19 cellular contexts compared by ENCODE assay signal in the genomic region with DNA sequence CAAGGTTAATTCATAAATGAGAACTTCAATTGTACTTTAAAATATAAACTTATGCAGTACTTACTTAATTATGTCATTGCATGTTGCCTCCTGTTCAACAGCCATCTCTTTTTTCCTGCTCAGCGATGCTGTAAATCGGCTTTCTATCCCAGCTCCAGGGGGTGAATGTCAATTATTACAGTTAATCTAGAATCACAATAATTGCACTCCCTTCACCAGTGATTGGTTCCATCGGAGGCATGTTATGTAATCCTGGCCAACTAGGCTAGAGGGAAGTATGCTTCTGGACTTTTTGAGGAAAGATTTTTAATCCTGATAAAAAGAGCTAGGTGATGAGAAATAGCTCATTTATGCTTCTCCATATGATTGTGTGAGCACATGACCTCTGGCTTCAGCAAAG. TPM values are rescaled to one million over a fixed set of nuclear protein-coding genes. Genes with fewer than 3 reads are reported as not detected.
DNase-seq lines count a peak whose midpoint lies in the region; ATAC-seq and TF ChIP-seq lines count a peak whose summit lies in the region.
"Had no signal": no experiment of that assay in that cellular context is flagged by ENCODE, and none has a peak within 500 bp of the region (broad histone marks: within the 10 kb centered on the region; RNA-seq: fewer than 3 reads in every experiment).

No MANE protein-coding gene starts in this region.

- no peak overlapping the region for H3K4me3 ChIP-seq in SK-N-SH (ENCODE audit: low read depth in 2 of 2, low read length in 1 of 2)
- H3K4me3 ChIP-seq: BLaER1 treated with 17β-estradiol and CSF1 and Interleukin-3, amounts not matched to agents 10 nM and 100 nM; Peyer's patch had no signal

- ATAC-seq in GM21390 (IDR thresholded peaks at IDR 0.05; ENCODE audit: unreplicated experiment): no peak
- no peak for ATAC-seq in GM18498 (IDR thresholded peaks at IDR 0.05; ENCODE audit: unreplicated experiment)
- ATAC-seq: CD8-positive, alpha-beta T cell; HepG2; Right ventricle myocardium inferior had no signal

- H3K4me3 Mint-ChIP-seq in HFFc6: no peak overlapping the region
- H3K4me3 Mint-ChIP-seq: CD8-positive, alpha-beta T cell; T-helper 2 cell treated with Interferon-gamma antibody and Interleukin-4, amounts not matched to agents 5 μg/mL and 100 μg/mL, for 36 hours had no signal

- peak; percentile 27 for DNase-seq in NCI-H2171 treated with DMSO at 0.1 percent for 48 hours (lab: John Stamatoyannopoulos, UW)
- DNase-seq in NCI-H2171 (lab: John Stamatoyannopoulos, UW): no peak
- no peak for DNase-seq in HFFc6
- DNase-seq in SK-N-SH: peak; percentile 23
- peak; percentile 70 for DNase-seq in retina
- no peak for DNase-seq in NOMO-1 treated with dmso at 0.1 percent for 144 hours (lab: John Stamatoyannopoulos, UW; ENCODE audit: unreplicated experiment)
- DNase-seq: CD8-positive, alpha-beta T cell; DND-41; KBM-7; NCI-H1105 treated with DMSO at 0.1 percent for 48 hours; NCI-H187; NCI-H524; Peyer's patch had no signal

- H3K36me3 ChIP-seq in SK-N-SH (replicated peaks in 1 of 2; ENCODE audit: control insufficient read depth in 1 of 2, insufficient read depth in 2 of 2, low read length in 1 of 2): no peaks in the 10 kb centered on the region
- H3K36me3 ChIP-seq: Peyer's patch had no signal

- H3K9me3 ChIP-seq in SK-N-SH: no peaks in the 10 kb centered on the region
- H3K9me3 ChIP-seq: Peyer's patch had no signal

- peak overlapping the region; percentile 17; the same call in 1 of the 2 replicates for H3K9ac ChIP-seq in SK-N-SH
- H3K9ac ChIP-seq: BLaER1 treated with 17β-estradiol and CSF1 and Interleukin-3, amounts not matched to agents 10 nM and 100 nM had no signal

- H3F3A ChIP-seq in SK-N-SH (replicated peaks; ENCODE audit: insufficient read depth): peaks cover 32% of the 10 kb centered on the region

- peaks cover 31% of the 10 kb centered on the region for H3K9me3 Mint-ChIP-seq in HFFc6
- H3K9me3 Mint-ChIP-seq: CD8-positive, alpha-beta T cell; T-helper 2 cell treated with Interferon-gamma antibody and Interleukin-4, amounts not matched to agents 5 μg/mL and 100 μg/mL, for 36 hours had no signal

- CTCF ChIA-PET in SK-N-SH (lab: Yijun Ruan, JAX): interaction anchor here (1.0 to 2.2 kb wide), 3 partner anchors 11 to 34 kb away, joined by 4 to 9 read pairs (median 8); no protein-coding TSS in a partner anchor

- POLR2A ChIA-PET in SK-N-SH (lab: Yijun Ruan, JAX): no interaction called here

- H3K36me3 Mint-ChIP-seq in HFFc6 (ENCODE audit: low read depth): peaks cover 38% of the 10 kb centered on the region
- H3K36me3 Mint-ChIP-seq: CD8-positive, alpha-beta T cell had no signal

- H3K4me1 ChIP-seq in SK-N-SH (ENCODE audit: control insufficient read depth in 1 of 2, insufficient read depth in 2 of 2, low read depth in 1 of 2, low read length in 1 of 2): peaks cover 4 to 11% of the 10 kb centered on the region in 2 experiments
- H3K4me1 ChIP-seq: BLaER1 treated with 17β-estradiol and CSF1 and Interleukin-3, amounts not matched to agents 10 nM and 100 nM; Peyer's patch had no signal

- peak overlapping the region; percentile 16 for H3K27ac Mint-ChIP-seq in HFFc6
- H3K27ac Mint-ChIP-seq: CD8-positive, alpha-beta T cell; T-helper 2 cell treated with Interferon-gamma antibody and Interleukin-4, amounts not matched to agents 5 μg/mL and 100 μg/mL, for 36 hours had no signal

- H4K20me1 ChIP-seq in SK-N-SH (ENCODE audit: insufficient read depth): no peaks in the 10 kb centered on the region
- H4K20me1 ChIP-seq: BLaER1 treated with 17β-estradiol and CSF1 and Interleukin-3, amounts not matched to agents 10 nM and 100 nM had no signal

- no peaks in the 10 kb centered on the region for H3K27me3 ChIP-seq in SK-N-SH (ENCODE audit: insufficient read depth)
- H3K27me3 ChIP-seq: BLaER1 treated with 17β-estradiol and CSF1 and Interleukin-3, amounts not matched to agents 10 nM and 100 nM; Peyer's patch had no signal

- H3K27me3 Mint-ChIP-seq in HFFc6 (ENCODE audit: insufficient read depth): no peaks in the 10 kb centered on the region; the same call in 1 of the 2 replicates

- no peak for TF ChIP-seq RAD21 in SK-N-SH (IDR thresholded peaks at IDR 0.05; ENCODE audit: low read length)

- no peak for TF ChIP-seq CTCF in HFFc6 (IDR thresholded peaks at IDR 0.05)
- TF ChIP-seq CTCF in SK-N-SH (IDR thresholded peaks at IDR 0.05): no peak

- peak overlapping the region; percentile 71 to 92; a peak in 2 of 4 replicates for H3K27ac ChIP-seq in SK-N-SH (ENCODE audit: low read depth in 2 of 2, low read length in 1 of 2)
- H3K27ac ChIP-seq: BLaER1 treated with 17β-estradiol and CSF1 and Interleukin-3, amounts not matched to agents 10 nM and 100 nM; Peyer's patch had no signal

- no peak overlapping the region for H3K4me2 ChIP-seq in SK-N-SH
- H3K4me2 ChIP-seq: BLaER1 treated with 17β-estradiol and CSF1 and Interleukin-3, amounts not matched to agents 10 nM and 100 nM had no signal

- TF ChIP-seq EP300 in SK-N-SH (IDR thresholded peaks at IDR 0.05; ENCODE audit: borderline replicate concordance in 1 of 2, low read depth in 1 of 2, low read length in 1 of 2): no peak

- H3K9me2 ChIP-seq in SK-N-SH: no peaks in the 10 kb centered on the region

- H2AFZ ChIP-seq in SK-N-SH (ENCODE audit: low read depth): peak overlapping the region; percentile 30; the same call in 1 of the 2 replicates

- no peaks in the 10 kb centered on the region for H3K79me2 ChIP-seq in SK-N-SH (ENCODE audit: insufficient read depth)

- 61% methylated on average over 3 of the region's 3 CpGs for WGBS in SK-N-SH (ENCODE audit: low lambda C conversion rate)

- H3K4me1 Mint-ChIP-seq in HFFc6 (ENCODE audit: low read depth): peaks cover 53% of the 10 kb centered on the region

TF ChIP-seq in SK-N-SH, 30 proteins besides CTCF, POLR2A, EP300 and RAD21:
- TF ChIP-seq TEAD4 (IDR thresholded peaks at IDR 0.05; ENCODE audit: borderline replicate concordance, insufficient read depth) (no peak), JUND (IDR thresholded peaks at IDR 0.05) (no peak), RCOR1 (IDR thresholded peaks at IDR 0.05; ENCODE audit: low read length) (no peak), FOXJ3 (CRISPR knock-in tag; IDR thresholded peaks at IDR 0.05) (no peak), GATA2 (CRISPR knock-in tag; IDR thresholded peaks at IDR 0.05) (no peak), NRF1 (IDR thresholded peaks at IDR 0.05; ENCODE audit: low read depth, low read length) (no peak), EZH2phosphoT487 (IDR thresholded peaks at IDR 0.05; ENCODE audit: borderline replicate concordance, low read depth) (no peak), MXI1 (IDR thresholded peaks at IDR 0.05; ENCODE audit: low read depth, low read length) (no peak), CHD2 (IDR thresholded peaks at IDR 0.05; ENCODE audit: low read length, partially characterized antibody) (no peak), NFIC (IDR thresholded peaks at IDR 0.05; ENCODE audit: borderline replicate concordance) (no peak), SIN3A (IDR thresholded peaks at IDR 0.05; ENCODE audit: borderline replicate concordance, low read depth, low read length) (no peak), YY1 (IDR thresholded peaks at IDR 0.05; ENCODE audit: low read depth) (no peak), FOSL2 (IDR thresholded peaks at IDR 0.05; ENCODE audit: borderline replicate concordance, low read depth) (no peak), RFX5 (IDR thresholded peaks at IDR 0.05; ENCODE audit: low read length) (no peak), SMC3 (IDR thresholded peaks at IDR 0.05; ENCODE audit: low read depth, low read length) (no peak)
- TF ChIP-seq, protein P1, sequence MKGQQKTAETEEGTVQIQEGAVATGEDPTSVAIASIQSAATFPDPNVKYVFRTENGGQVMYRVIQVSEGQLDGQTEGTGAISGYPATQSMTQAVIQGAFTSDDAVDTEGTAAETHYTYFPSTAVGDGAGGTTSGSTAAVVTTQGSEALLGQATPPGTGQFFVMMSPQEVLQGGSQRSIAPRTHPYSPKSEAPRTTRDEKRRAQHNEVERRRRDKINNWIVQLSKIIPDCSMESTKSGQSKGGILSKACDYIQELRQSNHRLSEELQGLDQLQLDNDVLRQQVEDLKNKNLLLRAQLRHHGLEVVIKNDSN (IDR thresholded peaks at IDR 0.05; ENCODE audit: borderline replicate concordance, low read depth): no peak
- TF ChIP-seq, protein P2, sequence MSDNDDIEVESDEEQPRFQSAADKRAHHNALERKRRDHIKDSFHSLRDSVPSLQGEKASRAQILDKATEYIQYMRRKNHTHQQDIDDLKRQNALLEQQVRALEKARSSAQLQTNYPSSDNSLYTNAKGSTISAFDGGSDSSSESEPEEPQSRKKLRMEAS (IDR thresholded peaks at IDR 0.05; ENCODE audit: low read depth): no peak
- TF ChIP-seq, protein P3, sequence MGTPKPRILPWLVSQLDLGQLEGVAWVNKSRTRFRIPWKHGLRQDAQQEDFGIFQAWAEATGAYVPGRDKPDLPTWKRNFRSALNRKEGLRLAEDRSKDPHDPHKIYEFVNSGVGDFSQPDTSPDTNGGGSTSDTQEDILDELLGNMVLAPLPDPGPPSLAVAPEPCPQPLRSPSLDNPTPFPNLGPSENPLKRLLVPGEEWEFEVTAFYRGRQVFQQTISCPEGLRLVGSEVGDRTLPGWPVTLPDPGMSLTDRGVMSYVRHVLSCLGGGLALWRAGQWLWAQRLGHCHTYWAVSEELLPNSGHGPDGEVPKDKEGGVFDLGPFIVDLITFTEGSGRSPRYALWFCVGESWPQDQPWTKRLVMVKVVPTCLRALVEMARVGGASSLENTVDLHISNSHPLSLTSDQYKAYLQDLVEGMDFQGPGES (IDR thresholded peaks at IDR 0.05; ENCODE audit: low read depth, low read length): no peak
- TF ChIP-seq, protein P4, sequence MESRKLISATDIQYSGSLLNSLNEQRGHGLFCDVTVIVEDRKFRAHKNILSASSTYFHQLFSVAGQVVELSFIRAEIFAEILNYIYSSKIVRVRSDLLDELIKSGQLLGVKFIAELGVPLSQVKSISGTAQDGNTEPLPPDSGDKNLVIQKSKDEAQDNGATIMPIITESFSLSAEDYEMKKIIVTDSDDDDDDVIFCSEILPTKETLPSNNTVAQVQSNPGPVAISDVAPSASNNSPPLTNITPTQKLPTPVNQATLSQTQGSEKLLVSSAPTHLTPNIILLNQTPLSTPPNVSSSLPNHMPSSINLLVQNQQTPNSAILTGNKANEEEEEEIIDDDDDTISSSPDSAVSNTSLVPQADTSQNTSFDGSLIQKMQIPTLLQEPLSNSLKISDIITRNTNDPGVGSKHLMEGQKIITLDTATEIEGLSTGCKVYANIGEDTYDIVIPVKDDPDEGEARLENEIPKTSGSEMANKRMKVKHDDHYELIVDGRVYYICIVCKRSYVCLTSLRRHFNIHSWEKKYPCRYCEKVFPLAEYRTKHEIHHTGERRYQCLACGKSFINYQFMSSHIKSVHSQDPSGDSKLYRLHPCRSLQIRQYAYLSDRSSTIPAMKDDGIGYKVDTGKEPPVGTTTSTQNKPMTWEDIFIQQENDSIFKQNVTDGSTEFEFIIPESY (IDR thresholded peaks at IDR 0.05; ENCODE audit: borderline replicate concordance, low read depth): no peak

RNA-seq across cellular contexts. Expression of gene SGIP1, which starts 53.8 kb away (rescaled TPM):
- 10 to 100 TPM; 53.3 to 72.0 (median 57.9) TPM for total RNA-seq in HFFc6 (2021; fragmentation: NEBNext Ultra II Directional; extraction: Animal tissue kit (Norgen Biotek cat#: 25700))
- polyA plus RNA-seq in SK-N-SH (2012; rRNA removed): 15.5 and 22.1 TPM in 2 replicates
- 12.4 and 15.1 TPM in 2 replicates for polyA plus RNA-seq in SK-N-SH (2012; cell fraction: cytosol; rRNA removed)
- 35.3 and 68.0 TPM in 2 replicates for polyA plus RNA-seq in SK-N-SH (2012; cell fraction: nucleus; rRNA removed)
- total RNA-seq: CD8-positive, alpha-beta T cell; HepG2 had no signal
- polyA plus RNA-seq: HepG2 had no signal

Comparison
In these comparisons a context has a peak if more than half of its experiments do, and no peak if none do; other contexts are left out.
1. DNase-seq: peak in NCI-H2171 treated with DMSO at 0.1 percent for 48 hours (single experiment), SK-N-SH (single experiment) and retina (single experiment); none in NCI-H2171 (single experiment), HFFc6 (single experiment) and NOMO-1 treated with dmso at 0.1 percent for 144 hours (single experiment).